Comparison of ENCODE assay signal across 35 cellular contexts in the genomic region with DNA sequence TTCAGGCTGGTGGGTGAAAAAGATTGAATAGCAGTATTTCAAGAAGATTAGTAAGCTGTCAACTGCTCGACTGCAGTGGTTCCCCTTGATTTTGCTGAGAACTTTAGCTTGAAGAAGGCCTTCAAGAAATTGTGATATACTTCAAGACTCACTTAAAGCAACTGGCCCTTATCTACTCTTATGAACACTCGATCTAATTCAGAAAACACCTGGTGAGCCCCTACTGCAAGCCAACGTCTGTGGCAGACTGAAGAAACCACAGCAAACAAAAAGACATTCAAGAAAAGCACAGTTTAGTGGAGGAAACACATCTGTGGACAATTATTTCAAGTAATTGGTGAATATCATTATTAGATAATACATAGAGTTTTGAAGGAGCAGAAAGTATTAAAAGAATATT.
"Had no signal": no experiment of that assay in that cellular context is flagged by ENCODE, and none has a peak within 500 bp of the region (broad histone marks: within the 10 kb centered on the region; RNA-seq: fewer than 3 reads in every experiment).

No MANE protein-coding gene starts in this region.

- DNase-seq: Karpas-422, Kasumi-1, MG63, MM.1S, MV-4-11, NCI-H1048, NCI-H1092, NCI-H1092 treated with DMSO at 0.1 percent for 48 hours, NCI-H1105, NCI-H1105 treated with DMSO at 0.1 percent for 48 hours, NCI-H1417, NCI-H1417 treated with DMSO at 0.1 percent for 48 hours, NCI-H1436, NCI-H1436 treated with DMSO at 0.1 percent for 48 hours, NCI-H146, NCI-H1694, NCI-H1694 treated with DMSO at 0.1 percent for 48 hours, NCI-H187, NCI-H187 treated with DMSO at 0.1 percent for 48 hours, NCI-H1930, NCI-H2029, NCI-H2029 treated with DMSO at 0.1 percent for 48 hours, NCI-H2081, NCI-H2081 treated with DMSO at 0.1 percent for 48 hours, NCI-H2107, NCI-H2171, NCI-H2171 treated with DMSO at 0.1 percent for 48 hours, NCI-H2227 treated with DMSO at 0.1 percent for 48 hours, NCI-H226, NCI-H345, NCI-H446, NCI-H446 treated with DMSO at 0.1 percent for 48 hours, NCI-H510A, NCI-H510A treated with DMSO at 0.1 percent for 48 hours, NCI-H524 had no signal

- H3K27me3 ChIP-seq: MG63 had no signal

- H3K9me3 ChIP-seq: MG63 had no signal

- H3K36me3 ChIP-seq: MG63 had no signal

- H3K4me3 ChIP-seq: MG63 had no signal
